Comparison of ENCODE assay signal across 6 cellular contexts in the genomic region with DNA sequence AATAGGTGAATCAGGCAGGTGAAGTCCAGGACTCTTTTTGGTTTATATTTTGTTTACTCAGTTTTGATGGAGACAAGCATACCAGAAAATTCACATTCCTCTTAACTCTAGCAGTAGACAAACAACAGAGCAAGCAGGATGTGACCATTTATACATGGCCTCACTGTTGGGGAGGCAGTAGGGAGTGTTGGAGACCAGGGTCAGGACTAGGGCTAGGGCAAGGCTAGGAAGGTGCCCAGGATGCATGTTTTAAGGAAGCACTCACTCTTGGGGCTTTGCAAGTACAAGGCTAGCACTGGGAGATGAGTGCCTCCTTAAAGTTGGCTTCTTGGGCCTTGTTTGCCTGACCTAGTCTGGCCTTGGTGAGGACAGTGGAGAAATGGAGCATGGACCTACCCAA.
DNase-seq lines count a peak whose midpoint lies in the region; ATAC-seq, FAIRE-seq and TF ChIP-seq lines count a peak whose summit lies in the region.
"Not testable (repeated sequence)": the region's sequence is repeated elsewhere in the genome, so short reads cannot be mapped to it uniquely, and the experiment has no call there.

No MANE protein-coding gene starts in this region.

- H3K36me3 ChIP-seq in HCT116 (ENCODE audit: control insufficient read depth in 1 of 2, insufficient read depth in 2 of 2, low read length in 2 of 2); PC-3 (ENCODE audit: low read depth, low read length); K562 (ENCODE audit: control insufficient read depth, insufficient read depth, low read length); keratinocyte (ENCODE audit: control insufficient read depth in 2 of 2, extremely low read depth in 1 of 2, insufficient read depth in 2 of 2, low read length in 2 of 2); left lung; mucosa of descending colon (ENCODE audit: low read depth): not testable (repeated sequence)

- not testable (repeated sequence) for H4K20me1 ChIP-seq in HCT116 (ENCODE audit: insufficient read depth); PC-3 (ENCODE audit: low read length); K562 (replicated peaks; ENCODE audit: control insufficient read depth, insufficient read depth, low read length); keratinocyte (ENCODE audit: control insufficient read depth, extremely low read depth, insufficient read depth, low read length)

- H3K79me2 ChIP-seq in HCT116 (ENCODE audit: insufficient read depth, low read length); PC-3 (ENCODE audit: low read length); K562 (ENCODE audit: control insufficient read depth, insufficient read depth, low read length); keratinocyte (ENCODE audit: control insufficient read depth, insufficient read depth, low read length): not testable (repeated sequence)

- not testable (repeated sequence) for H3F3A ChIP-seq in PC-3 (ENCODE audit: low read length, unreplicated experiment)

- not testable (repeated sequence) for H3K9ac ChIP-seq in HCT116 (ENCODE audit: low read length); PC-3 (ENCODE audit: low read length); K562 (ENCODE audit: insufficient read depth in 1 of 2, low read depth in 2 of 2, low read length in 2 of 2); keratinocyte (ENCODE audit: control insufficient read depth, extremely low read depth, insufficient read depth, low read length)

- intact Hi-C loops in HCT116 (cut with micrococcal nuclease); PC-3 (cut with micrococcal nuclease); K562 (cut with micrococcal nuclease); left lung (cut with DNase I); mucosa of descending colon (cut with DNase I, micrococcal nuclease): not testable (repeated sequence)

- not testable (repeated sequence) for DNase-seq in HCT116 (ENCODE audit: low read depth, low spot score); PC-3; K562 (ENCODE audit: extremely low read depth in 1 of 4, low spot score in 3 of 4); keratinocyte (ENCODE audit: low read depth, low spot score); left lung; mucosa of descending colon

- POLR2A ChIA-PET in HCT116 (lab: Charles Lee); PC-3 (lab: Charles Lee; ENCODE audit: unreplicated experiment); K562 (lab: Yijun Ruan, JAX): not testable (repeated sequence)

- peaks cover 7 to 12% of the 10 kb centered on the region in 2 experiments; a peak in 3 of 4 replicates for H3K4me1 ChIP-seq in HCT116 (ENCODE audit: control insufficient read depth in 1 of 2, insufficient read depth in 2 of 2, low read length in 2 of 2)
- H3K4me1 ChIP-seq in PC-3 (ENCODE audit: insufficient read depth, low read length); K562 (replicated peaks in 1 of 2; ENCODE audit: control insufficient read depth in 2 of 2, insufficient read depth in 2 of 2, low read length in 2 of 2); keratinocyte (ENCODE audit: control insufficient read depth, extremely low read depth, insufficient read depth, low read length); left lung; mucosa of descending colon (ENCODE audit: low read depth): not testable (repeated sequence)

- not testable (repeated sequence) for H3K4me3 ChIP-seq in HCT116 (replicated peaks in 1 of 2; ENCODE audit: low read depth in 1 of 2, low read length in 2 of 2); PC-3 (ENCODE audit: low read length); K562; keratinocyte (ENCODE audit: control insufficient read depth in 2 of 3, extremely low read depth in 1 of 3, insufficient read depth in 2 of 3, low read depth in 1 of 3, low read length in 3 of 3); left lung; mucosa of descending colon

- H3K27ac ChIP-seq in HCT116 (ENCODE audit: low read depth, low read length); PC-3 (ENCODE audit: low read length); K562 (ENCODE audit: extremely low read depth, low read depth, low read length); keratinocyte (ENCODE audit: control insufficient read depth, insufficient read depth, low read length); left lung: not testable (repeated sequence)

- not testable (repeated sequence) for H3K4me2 ChIP-seq in HCT116 (ENCODE audit: low read length); PC-3 (ENCODE audit: low read length); K562 (ENCODE audit: insufficient read depth, low read length); keratinocyte (ENCODE audit: control insufficient read depth, extremely low read depth, insufficient read depth, low read depth, low read length)

- 0 out of 2 replicates have a peak, but pooled peaks have one; percentile 17 for ATAC-seq in HCT116
- peak; percentile 37 for ATAC-seq in PC-3
- peak; percentile 20; the same call in 1 of the 3 replicates for ATAC-seq in K562
- peak; percentile 43 for ATAC-seq in left lung
- peak; percentile 13 for ATAC-seq in mucosa of descending colon

- not testable (repeated sequence) for H3K9me1 ChIP-seq in K562 (ENCODE audit: control insufficient read depth, insufficient read depth, low read length); keratinocyte (ENCODE audit: control insufficient read depth, extremely low read depth, insufficient read depth, low read length)

- TF ChIP-seq RAD21 in HCT116 (IDR thresholded peaks at IDR 0.05; ENCODE audit: low read depth); K562 (CRISPR knock-in tag; conservative IDR thresholded peaks at IDR 0.05 in 1 of 2, IDR thresholded peaks at IDR 0.05 in 1 of 2): not testable (repeated sequence)

- RAD21 ChIA-PET in HCT116 (lab: Charles Lee; ENCODE audit: low non-redundant PET in 1 of 2, low total read pairs in 2 of 2, uncharacterized antibody in 2 of 2, unreplicated experiment in 2 of 2), result not testable (repeated sequence)

- BruUV-seq in HCT116 (replicated peaks; lab: Mats Ljungman, UMichigan); PC-3 (replicated peaks; lab: Mats Ljungman, UMichigan); K562 (replicated peaks; lab: Mats Ljungman, UMichigan): not testable (repeated sequence)

- CTCF ChIA-PET in HCT116 (lab: Charles Lee); PC-3 (lab: Charles Lee); K562 (lab: Yijun Ruan, JAX; ENCODE audit: low intra/inter-chr PET ratio): not testable (repeated sequence)

- not testable (repeated sequence) for TF ChIP-seq EP300 in K562 (IDR thresholded peaks at IDR 0.05; ENCODE audit: low read length)

- FAIRE-seq in K562 (lab: Jason Lieb, UNC), result peak; percentile 72
- FAIRE-seq in keratinocyte (lab: Jason Lieb, UNC), result peak; percentile 34

- not testable (repeated sequence) for H3K9me2 ChIP-seq in HCT116 (ENCODE audit: insufficient read depth); PC-3 (replicated peaks; ENCODE audit: low read length)

- H2AFZ ChIP-seq in HCT116 (ENCODE audit: low read depth, low read length, poor library complexity, severe bottlenecking); PC-3 (ENCODE audit: low read length); K562 (ENCODE audit: low read depth, low read length); keratinocyte (ENCODE audit: control insufficient read depth, low read length): not testable (repeated sequence)

- H3K27me3 ChIP-seq in HCT116 (ENCODE audit: insufficient read depth, low read length); PC-3 (ENCODE audit: low read length); K562 (ENCODE audit: control insufficient read depth in 2 of 2, insufficient read depth in 2 of 2, low read length in 2 of 2); keratinocyte (ENCODE audit: control insufficient read depth, extremely low read depth, insufficient read depth, low read length); left lung: not testable (repeated sequence)

- not testable (repeated sequence) for TF ChIP-seq CTCF in HCT116 (IDR thresholded peaks at IDR 0.05 in 2 of 3, conservative IDR thresholded peaks at IDR 0.05 in 1 of 3; ENCODE audit: borderline replicate concordance in 1 of 3, insufficient read depth in 1 of 3, low read depth in 2 of 3, low read length in 2 of 3); PC-3 (conservative IDR thresholded peaks at IDR 0.05; ENCODE audit: low read depth, low read length); K562 (IDR thresholded peaks at IDR 0.05 in 2 of 3, conservative IDR thresholded peaks at IDR 0.05 in 1 of 3; ENCODE audit: insufficient read depth in 2 of 3, low read depth in 1 of 3, low read length in 3 of 3); keratinocyte (optimal IDR thresholded peaks at IDR 0.05 in 1 of 3, IDR thresholded peaks at IDR 0.05 in 1 of 3, conservative IDR thresholded peaks at IDR 0.05 in 1 of 3; ENCODE audit: extremely low read depth in 1 of 3, insufficient read depth in 2 of 3, low read length in 3 of 3); left lung (IDR thresholded peaks at IDR 0.05); mucosa of descending colon (IDR thresholded peaks at IDR 0.05)

- dilution Hi-C loops in keratinocyte (cut with MboI; ENCODE audit: extremely low pct_ligation_motif_present, low sequenced_read_pairs), result not testable (repeated sequence)

- H3K9me3 ChIP-seq in HCT116 (ENCODE audit: control insufficient read depth in 1 of 2, insufficient read depth in 1 of 2, low read depth in 1 of 2, low read length in 2 of 2); PC-3 (ENCODE audit: low read length); K562 (replicated peaks; ENCODE audit: control insufficient read depth, insufficient read depth, low read depth, low read length); keratinocyte (ENCODE audit: control insufficient read depth, low read depth, low read length); left lung; mucosa of descending colon: not testable (repeated sequence)

- in situ Hi-C loops in K562 (cut with MboI), result not testable (repeated sequence)

- not testable (repeated sequence) for TF ChIP-seq POLR2A in HCT116 (IDR thresholded peaks at IDR 0.05; ENCODE audit: borderline replicate concordance, extremely low read depth, insufficient read depth, insufficient read length); K562 (conservative IDR thresholded peaks at IDR 0.05)
